8 cellular contexts compared by ENCODE assay signal in genomic region chr3:31968927-31969418, GRCh38. TPM values are rescaled to one million over a fixed set of nuclear protein-coding genes. Genes with fewer than 3 reads are reported as not detected.
A peak's percentile ranks its signal among the peaks of the same experiment; 100 is the strongest.
DNase-seq lines count a peak whose midpoint lies in the region; ATAC-seq, FAIRE-seq and TF ChIP-seq lines count a peak whose summit lies in the region.

No MANE protein-coding gene starts in this region.

- peak; percentile 93 for DNase-seq in bronchial epithelial cell (ENCODE audit: low read depth)
- peak; percentile 99 for DNase-seq in kidney glomerular epithelial cell (lab: John Stamatoyannopoulos, UW)
- no peak for DNase-seq in upper lobe of left lung
- no peak for DNase-seq in natural killer cell treated with Interleukin-12 subunit alpha and Interleukin-12 subunit beta and Interleukin-15 and Interleukin-18, amount 100 ng/mL, for 72 hours (ENCODE audit: low spot score)
- no peak for DNase-seq in activated naive CD4-positive, alpha-beta T cell treated with Interleukin-2 at 50 U/mL for 16 hours
- DNase-seq in activated CD4-positive, alpha-beta T cell treated with anti-CD3 and anti-CD28 coated beads for 4 hours: no peak
- no peak for DNase-seq in activated naive CD8-positive, alpha-beta T cell treated with anti-CD3 and anti-CD28 coated beads for 36 hours

- 85 to 87% methylated on average over 6 of the region's 6 CpGs for WGBS in upper lobe of left lung, 2 donors

- no peak for TF ChIP-seq POLR2A in upper lobe of left lung (IDR thresholded peaks at IDR 0.05)

- ATAC-seq in upper lobe of left lung (ENCODE audit: low FRiP score in 2 of 2): peak; percentile 51 to 94
- ATAC-seq in natural killer cell treated with Interleukin-12 subunit alpha and Interleukin-12 subunit beta and Interleukin-15 and Interleukin-18, amount 100 ng/mL, for 72 hours: no peak

- no peak overlapping the region for H3K27ac Mint-ChIP-seq in natural killer cell treated with Interleukin-12 subunit alpha and Interleukin-12 subunit beta and Interleukin-15 and Interleukin-18, amount 100 ng/mL, for 72 hours
- H3K27ac Mint-ChIP-seq in activated naive CD8-positive, alpha-beta T cell treated with anti-CD3 and anti-CD28 coated beads for 36 hours: no peak overlapping the region

- no peak overlapping the region for H3K4me3 Mint-ChIP-seq in natural killer cell treated with Interleukin-12 subunit alpha and Interleukin-12 subunit beta and Interleukin-15 and Interleukin-18, amount 100 ng/mL, for 72 hours
- no peak overlapping the region for H3K4me3 Mint-ChIP-seq in activated naive CD8-positive, alpha-beta T cell treated with anti-CD3 and anti-CD28 coated beads for 36 hours

- H3K4me1 ChIP-seq in HUES48 (ENCODE audit: control insufficient read depth, insufficient read depth, low read length) (peaks cover 49% of the 10 kb centered on the region), upper lobe of left lung (peaks cover 0 to 9% (median 5%) of the 10 kb centered on the region in 4 donors)

- H3K27me3 ChIP-seq in HUES48 (ENCODE audit: control insufficient read depth, insufficient read depth, low read length) (no peaks in the 10 kb centered on the region), bronchial epithelial cell (ENCODE audit: control insufficient read depth, insufficient read depth, low read length) (no peaks in the 10 kb centered on the region), upper lobe of left lung (no peaks in the 10 kb centered on the region)

- no peak overlapping the region; the same call in 1 of the 2 replicates for H3K9ac ChIP-seq in HUES48 (ENCODE audit: low read depth, low read length)

- H3K27me3 Mint-ChIP-seq in natural killer cell treated with Interleukin-12 subunit alpha and Interleukin-12 subunit beta and Interleukin-15 and Interleukin-18, amount 100 ng/mL, for 72 hours: peaks cover 2 to 7% of the 10 kb centered on the region in 2 donors
- peaks cover 8% of the 10 kb centered on the region for H3K27me3 Mint-ChIP-seq in activated naive CD8-positive, alpha-beta T cell treated with anti-CD3 and anti-CD28 coated beads for 36 hours

- H3K36me3 ChIP-seq in HUES48 (ENCODE audit: control insufficient read depth, insufficient read depth, low read length) (no peaks in the 10 kb centered on the region), bronchial epithelial cell (ENCODE audit: control insufficient read depth, insufficient read depth, low read length) (no peaks in the 10 kb centered on the region), upper lobe of left lung (no peaks in the 10 kb centered on the region)

- H3K27ac ChIP-seq in HUES48 (ENCODE audit: low read depth, low read length) (peak overlapping the region; percentile 71), upper lobe of left lung (peak overlapping the region in 2 of 4 donors; percentile 33 to 42)

- no peak for FAIRE-seq in bronchial epithelial cell (lab: Jason Lieb, UNC)

- H3K4me1 Mint-ChIP-seq in natural killer cell treated with Interleukin-12 subunit alpha and Interleukin-12 subunit beta and Interleukin-15 and Interleukin-18, amount 100 ng/mL, for 72 hours (ENCODE audit: low read depth in 2 of 2): no peaks in the 10 kb centered on the region
- no peaks in the 10 kb centered on the region for H3K4me1 Mint-ChIP-seq in activated naive CD8-positive, alpha-beta T cell treated with anti-CD3 and anti-CD28 coated beads for 36 hours

- no peak for TF ChIP-seq EP300 in upper lobe of left lung (IDR thresholded peaks at IDR 0.05)

- peak overlapping the region; percentile 16; the same call in 1 of the 2 replicates for H3K4me3 ChIP-seq in HUES48 (ENCODE audit: low read depth, low read length)
- no peak overlapping the region for H3K4me3 ChIP-seq in bronchial epithelial cell (ENCODE audit: low read depth, low read length)
- no peak overlapping the region for H3K4me3 ChIP-seq in upper lobe of left lung

- H3K9me3 ChIP-seq in HUES48 (ENCODE audit: control insufficient read depth, insufficient read depth, low read length) (no peaks in the 10 kb centered on the region), upper lobe of left lung (no peaks in the 10 kb centered on the region)

- H3K9me3 Mint-ChIP-seq in natural killer cell treated with Interleukin-12 subunit alpha and Interleukin-12 subunit beta and Interleukin-15 and Interleukin-18, amount 100 ng/mL, for 72 hours: no peaks in the 10 kb centered on the region
- no peaks in the 10 kb centered on the region for H3K9me3 Mint-ChIP-seq in activated naive CD8-positive, alpha-beta T cell treated with anti-CD3 and anti-CD28 coated beads for 36 hours

- H3K36me3 Mint-ChIP-seq in natural killer cell treated with Interleukin-12 subunit alpha and Interleukin-12 subunit beta and Interleukin-15 and Interleukin-18, amount 100 ng/mL, for 72 hours: no peaks in the 10 kb centered on the region
- H3K36me3 Mint-ChIP-seq in activated naive CD8-positive, alpha-beta T cell treated with anti-CD3 and anti-CD28 coated beads for 36 hours: no peaks in the 10 kb centered on the region

- no peak for TF ChIP-seq CTCF in bronchial epithelial cell (IDR thresholded peaks at IDR 0.05; ENCODE audit: insufficient read depth, low read length, severe bottlenecking)
- TF ChIP-seq CTCF in upper lobe of left lung (IDR thresholded peaks at IDR 0.05): no peak

RNA-seq across cellular contexts. Expression of gene OSBPL10, which starts 12.1 kb away (rescaled TPM):
- total RNA-seq in bronchial epithelial cell (18.1 and 20.5 TPM in 2 replicates), upper lobe of left lung (10 to 100 TPM; 13.6 to 73.9 (median 24.4) TPM)
- total RNA-seq in natural killer cell treated with Interleukin-12 subunit alpha and Interleukin-12 subunit beta and Interleukin-15 and Interleukin-18, amount 100 ng/mL, for 72 hours: 1 to 10 TPM in 1 of 2 donors, under 1 TPM in 1; 0.17 to 2.9 TPM
- total RNA-seq in activated naive CD8-positive, alpha-beta T cell treated with anti-CD3 and anti-CD28 coated beads for 36 hours: 1 to 10 TPM; 5.4 to 5.5 TPM

RNA-seq across cellular contexts. Expression of gene ZNF860, which starts 12.6 kb away (rescaled TPM):
- 2.8 and 3.7 TPM in 2 replicates for total RNA-seq in bronchial epithelial cell
- total RNA-seq in upper lobe of left lung: 1 to 10 TPM in 5 of 6 donors, not detected in 1; 1.0 to 2.6 (median 1.2) TPM
- total RNA-seq in natural killer cell treated with Interleukin-12 subunit alpha and Interleukin-12 subunit beta and Interleukin-15 and Interleukin-18, amount 100 ng/mL, for 72 hours: not detected
- total RNA-seq in activated naive CD8-positive, alpha-beta T cell treated with anti-CD3 and anti-CD28 coated beads for 36 hours: under 1 TPM; 0.34 to 0.37 TPM

Comparison
In these comparisons a context has a peak if more than half of its experiments do, and no peak if none do; other contexts are left out.
1. DNase-seq: peak in bronchial epithelial cell (single experiment) and kidney glomerular epithelial cell (single experiment); none in upper lobe of left lung (0 of 2), natural killer cell treated with Interleukin-12 subunit alpha and Interleukin-12 subunit beta and Interleukin-15 and Interleukin-18, amount 100 ng/mL, for 72 hours (single experiment), activated naive CD4-positive, alpha-beta T cell treated with Interleukin-2 at 50 U/mL for 16 hours (single experiment), activated CD4-positive, alpha-beta T cell treated with anti-CD3 and anti-CD28 coated beads for 4 hours (0 of 2) and activated naive CD8-positive, alpha-beta T cell treated with anti-CD3 and anti-CD28 coated beads for 36 hours (single experiment).
2. ATAC-seq: peak in upper lobe of left lung (2 of 2); none in natural killer cell treated with Interleukin-12 subunit alpha and Interleukin-12 subunit beta and Interleukin-15 and Interleukin-18, amount 100 ng/mL, for 72 hours (0 of 2).